8 cellular contexts compared by ENCODE assay signal in the genomic region with DNA sequence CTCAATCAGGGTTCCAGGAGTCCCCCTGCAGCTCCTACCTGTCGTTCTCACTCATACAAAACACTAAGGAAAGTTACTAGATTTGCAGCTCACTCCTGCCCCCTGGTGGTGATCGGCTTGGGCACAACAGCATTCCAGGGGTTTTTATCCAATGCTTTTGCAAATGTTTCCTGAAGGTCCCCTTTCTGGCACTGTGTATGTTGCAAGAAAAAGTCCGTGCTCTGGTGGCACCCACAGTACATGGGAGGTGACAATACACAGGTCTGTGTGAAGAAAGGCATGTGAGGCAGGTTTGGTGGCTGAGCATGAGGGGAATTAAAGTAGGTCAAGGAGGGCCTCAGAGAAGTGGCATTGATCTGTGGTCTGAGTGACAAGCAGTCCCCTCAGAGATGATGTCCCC. TPM values are rescaled to one million over a fixed set of nuclear protein-coding genes. Genes with fewer than 3 reads are reported as not detected.
DNase-seq lines count a peak whose midpoint lies in the region; ATAC-seq, FAIRE-seq and TF ChIP-seq lines count a peak whose summit lies in the region.

No MANE protein-coding gene starts in this region.

- intact Hi-C loops in ovary (cut with DNase I), result loop anchor here (1.0 to 2.0 kb wide), 3 partner anchors 118 to 120 kb away; partner anchors contain the start of gene ICAM1 (in 1 of the 4)
- intact Hi-C loops in transverse colon (cut with DNase I; ENCODE audit: low total_unique reads), result loop anchor here (1.0 kb wide), 1 partner anchor 120 kb away; no protein-coding TSS in a partner anchor

- no peaks in the 10 kb centered on the region for H3F3A ChIP-seq in MM.1S (ENCODE audit: insufficient read depth, low read length)

- no peak overlapping the region for H3K27ac ChIP-seq in DND-41 (ENCODE audit: low read length)
- no peak overlapping the region for H3K27ac ChIP-seq in MM.1S (ENCODE audit: low read length)
- no peak overlapping the region for H3K27ac ChIP-seq in SJCRH30
- no peak overlapping the region for H3K27ac ChIP-seq in ovary
- no peak overlapping the region for H3K27ac ChIP-seq in transverse colon

- WGBS in ovary, 3 donors, result 1 to 2% (median 1%) methylated on average over 3 of the region's 3 CpGs
- 0% methylated on average over 3 of the region's 3 CpGs; no CpG with 5 or more reads in 1 of the 2 donors for WGBS in transverse colon (ENCODE audit: low coverage in 1 of 2), 2 donors

- DNase-seq in DND-41, result peak; percentile 82
- DNase-seq in MM.1S, result peak; percentile 75
- peak; percentile 73 to 90 for DNase-seq in SJCRH30
- peak; percentile 75 for DNase-seq in activated T-helper 9 cell treated with anti-CD3 and anti-CD28 coated beads, Interleukin-2, amount 50 U/mL, for 16 hours (ENCODE audit: low read depth)
- peak; percentile 65 to 70 for DNase-seq in frontal cortex (ENCODE audit: low spot score in 2 of 2)
- DNase-seq in ovary, result peak; percentile 81 to 93 (median 92)
- peak; percentile 93 for DNase-seq in transverse colon

- no peak for FAIRE-seq in frontal cortex (lab: Jason Lieb, UNC)

- H2AFZ ChIP-seq in DND-41 (ENCODE audit: low read depth, low read length) (no peak overlapping the region), MM.1S (ENCODE audit: low read length) (no peak overlapping the region)

- H4K20me1 ChIP-seq in DND-41 (ENCODE audit: insufficient read depth, low read length) (no peaks in the 10 kb centered on the region; the same call in 1 of the 2 replicates), MM.1S (ENCODE audit: insufficient read depth, low read length) (no peaks in the 10 kb centered on the region)

- H3K9me2 ChIP-seq in MM.1S (replicated peaks; ENCODE audit: insufficient read depth, low read length), result no peaks in the 10 kb centered on the region

- H3K9me3 ChIP-seq in DND-41 (ENCODE audit: insufficient read depth, low read length, severe bottlenecking) (no peaks in the 10 kb centered on the region), MM.1S (replicated peaks; ENCODE audit: insufficient read depth, low read length) (no peaks in the 10 kb centered on the region), SJCRH30 (replicated peaks) (no peaks in the 10 kb centered on the region), ovary (no peaks in the 10 kb centered on the region), transverse colon (no peaks in the 10 kb centered on the region)

- H3K27me3 ChIP-seq in DND-41 (ENCODE audit: insufficient read depth, low read length, poor library complexity) (no peaks in the 10 kb centered on the region), MM.1S (replicated peaks; ENCODE audit: insufficient read depth, low read length) (no peaks in the 10 kb centered on the region), SJCRH30 (no peaks in the 10 kb centered on the region), ovary (no peaks in the 10 kb centered on the region), transverse colon (no peaks in the 10 kb centered on the region)

- TF ChIP-seq CTCF in DND-41 (IDR thresholded peaks at IDR 0.05; ENCODE audit: borderline replicate concordance, extremely low read depth, low read length, poor library complexity, severe bottlenecking), result peak; percentile 100
- peak; percentile 92 for TF ChIP-seq CTCF in MM.1S (IDR thresholded peaks at IDR 0.05; ENCODE audit: low read length)
- TF ChIP-seq CTCF in ovary (IDR thresholded peaks at IDR 0.05), result peak; percentile 84 to 91 (median 86)
- TF ChIP-seq CTCF in transverse colon (IDR thresholded peaks at IDR 0.05), result peak; percentile 91 to 96 (median 93)

- in situ Hi-C loops in transverse colon (cut with MboI; ENCODE audit: low pct_ligation_motif_present in 1 of 4, low pct_unique_long_range_greater_than_20kb in 1 of 4, low sequenced_read_pairs in 3 of 4), result loop anchor here in 3 of 4 donors (5.0 to 25.0 kb wide), 3 partner anchors 122 to 452 kb away; partner anchors contain the start of gene OLFM2 (in 3 of the 3)

- H3K36me3 ChIP-seq in DND-41 (ENCODE audit: insufficient read depth, low read length) (peaks cover 36% of the 10 kb centered on the region), MM.1S (replicated peaks; ENCODE audit: insufficient read depth, low read length) (0 out of 2 replicates have a peak, but pooled peaks cover 3% of the 10 kb centered on the region), SJCRH30 (peaks cover 7% of the 10 kb centered on the region; the same call in 1 of the 2 replicates), ovary (no peaks in the 10 kb centered on the region), transverse colon (peaks cover 0 to 32% (median 11%) of the 10 kb centered on the region in 4 donors)

- ATAC-seq in DND-41 (ENCODE audit: insufficient read depth, low read depth), result peak; percentile 72
- ATAC-seq in GM19455 (IDR thresholded peaks at IDR 0.05; ENCODE audit: unreplicated experiment), result no peak

- TF ChIP-seq EP300 in ovary (IDR thresholded peaks at IDR 0.05) (no peak), transverse colon (IDR thresholded peaks at IDR 0.05; ENCODE audit: low read depth) (no peak)

- H3K79me2 ChIP-seq in DND-41 (ENCODE audit: insufficient read depth, low read length) (no peaks in the 10 kb centered on the region), MM.1S (ENCODE audit: low read length) (no peaks in the 10 kb centered on the region)

- no peak for TF ChIP-seq POLR2A in ovary (IDR thresholded peaks at IDR 0.05)
- no peak for TF ChIP-seq POLR2A in transverse colon (IDR thresholded peaks at IDR 0.05)

- no peak overlapping the region for H3K9ac ChIP-seq in DND-41 (ENCODE audit: low read depth, low read length)
- H3K9ac ChIP-seq in MM.1S (ENCODE audit: low read length), result no peak overlapping the region

- H3K4me3 ChIP-seq in DND-41 (ENCODE audit: low read depth in 1 of 2, low read length in 2 of 2) (no peak overlapping the region), MM.1S (ENCODE audit: low read length) (no peak overlapping the region), SJCRH30 (no peak overlapping the region), ovary (no peak overlapping the region), transverse colon (no peak overlapping the region)

- no peak overlapping the region for H3K4me2 ChIP-seq in DND-41 (ENCODE audit: insufficient read depth, low read length)
- peak overlapping the region; percentile 23; the same call in 1 of the 2 replicates for H3K4me2 ChIP-seq in MM.1S (ENCODE audit: low read depth, low read length)

- H3K4me1 ChIP-seq in DND-41 (ENCODE audit: insufficient read depth, low read length) (no peaks in the 10 kb centered on the region), MM.1S (ENCODE audit: low read length) (no peaks in the 10 kb centered on the region), SJCRH30 (no peaks in the 10 kb centered on the region), ovary (ENCODE audit: insufficient read depth) (no peaks in the 10 kb centered on the region), transverse colon (peaks cover 0 to 5% (median 0%) of the 10 kb centered on the region in 4 donors)

RNA-seq across cellular contexts. Expression of gene TYK2, which starts 8.6 kb away (rescaled TPM):
- total RNA-seq in SJCRH30 (2014; rRNA removed; shearing (Covaris generic)), result 45.8 and 56.1 TPM in 2 replicates
- total RNA-seq in frontal cortex (29.8 TPM), ovary (100 to 1,000 TPM in 1 of 7 donors, 10 to 100 TPM in 6; 55.4 to 118 (median 81.6) TPM), transverse colon (100 to 1,000 TPM; 111 to 463 (median 201) TPM)
- polyA plus RNA-seq in ovary, result 10 to 100 TPM; 62.7 to 73.2 TPM

RNA-seq across cellular contexts. Expression of gene CDC37, which starts 14.4 kb away (rescaled TPM):
- 118 and 130 TPM in 2 replicates for total RNA-seq in SJCRH30 (2014; rRNA removed; shearing (Covaris generic))
- total RNA-seq in frontal cortex, result 44.0 TPM
- 100 to 1,000 TPM in 5 of 7 donors, 10 to 100 TPM in 2; 81.3 to 123 (median 113) TPM for total RNA-seq in ovary
- 100 to 1,000 TPM; 117 to 180 TPM for polyA plus RNA-seq in ovary
- total RNA-seq in transverse colon, result 100 to 1,000 TPM; 125 to 168 (median 162) TPM

RNA-seq across cellular contexts. Expression of gene PDE4A, which starts 31.4 kb away (rescaled TPM):
- total RNA-seq in SJCRH30 (2014; rRNA removed; shearing (Covaris generic)), result 3.7 and 4.2 TPM in 2 replicates
- total RNA-seq in frontal cortex (3.3 TPM), ovary (1 to 10 TPM in 6 of 7 donors, under 1 TPM in 1; 0.71 to 4.8 (median 3.0) TPM), transverse colon (10 to 100 TPM in 3 of 4 donors, 1 to 10 TPM in 1; 9.0 to 15.9 (median 13.1) TPM)
- 1 to 10 TPM; 2.1 to 2.6 TPM for polyA plus RNA-seq in ovary

RNA-seq across cellular contexts. Expression of gene ICAM3, which starts 49.5 kb away (rescaled TPM):
- 2.1 and 2.8 TPM in 2 replicates for total RNA-seq in SJCRH30 (2014; rRNA removed; shearing (Covaris generic))
- total RNA-seq in frontal cortex (0.82 TPM), ovary (10 to 100 TPM in 1 of 7 donors, 1 to 10 TPM in 6; 2.2 to 10.9 (median 3.6) TPM), transverse colon (10 to 100 TPM in 2 of 4 donors, 1 to 10 TPM in 2; 2.6 to 17.5 (median 8.6) TPM)
- 1 to 10 TPM; 3.9 to 4.3 TPM for polyA plus RNA-seq in ovary

RNA-seq across cellular contexts. Expression of gene RAVER1, which starts 55.6 kb away (rescaled TPM):
- 20.1 and 21.3 TPM in 2 replicates for total RNA-seq in SJCRH30 (2014; rRNA removed; shearing (Covaris generic))
- total RNA-seq in frontal cortex (2.4 TPM), ovary (10 to 100 TPM; 13.1 to 50.7 (median 41.0) TPM), transverse colon (10 to 100 TPM; 35.0 to 39.6 (median 38.6) TPM)
- polyA plus RNA-seq in ovary, result 10 to 100 TPM in 1 of 2 donors, 1 to 10 TPM in 1; 1.3 to 18.2 TPM
